Comparison of ENCODE assay signal across 8 cellular contexts in the genomic region with DNA sequence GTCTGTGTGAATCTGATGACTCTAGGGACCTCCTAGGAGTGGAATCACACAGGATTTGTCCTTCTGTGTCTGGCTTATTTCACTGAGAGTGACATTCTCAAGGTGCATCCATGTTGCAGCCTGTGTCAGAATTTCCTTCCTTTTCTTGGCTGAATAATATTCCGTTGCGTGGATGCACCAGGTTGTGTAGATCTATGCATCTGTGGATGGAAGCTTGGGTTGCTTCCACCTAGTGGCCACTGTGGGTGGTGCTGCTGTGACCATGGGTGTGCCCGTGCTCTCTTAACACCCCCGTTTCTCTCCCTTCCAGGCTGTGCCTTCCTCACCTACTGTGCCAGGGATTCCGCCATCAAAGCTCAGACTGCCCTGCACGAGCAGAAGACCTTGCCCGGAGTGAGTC. TPM values are rescaled to one million over a fixed set of nuclear protein-coding genes. Genes with fewer than 3 reads are reported as not detected.
A peak's percentile ranks its signal among the peaks of the same experiment; 100 is the strongest.
DNase-seq lines count a peak whose midpoint lies in the region; TF ChIP-seq lines count a peak whose summit lies in the region.

No MANE protein-coding gene starts in this region.

- POLR2A ChIA-PET in A673 (lab: Charles Lee; ENCODE audit: low non-redundant PET) (no interaction called here), HEK293 (lab: Yijun Ruan, JAX) (no interaction called here)
- POLR2A ChIA-PET in activated CD4-positive, alpha-beta memory T cell treated with anti-CD3 and anti-CD28 coated beads for 36 hours (lab: Charles Lee), result no interaction called here

- H3K36me3 ChIP-seq in A673 (ENCODE audit: insufficient read depth, low read length, poor library complexity, severe bottlenecking), result no peaks in the 10 kb centered on the region
- H3K36me3 ChIP-seq in HEK293 (ENCODE audit: control insufficient read depth in 2 of 2, insufficient read depth in 1 of 2, low read length in 2 of 2), result no peaks in the 10 kb centered on the region

- no peaks in the 10 kb centered on the region for H3K36me3 Mint-ChIP-seq in activated CD4-positive, alpha-beta memory T cell treated with anti-CD3 and anti-CD28 coated beads for 36 hours

- H3K27me3 Mint-ChIP-seq in activated CD4-positive, alpha-beta memory T cell treated with anti-CD3 and anti-CD28 coated beads for 36 hours, result peaks cover 13% of the 10 kb centered on the region

- H3K4me3 ChIP-seq in A673 (ENCODE audit: low read depth, low read length, poor library complexity, severe bottlenecking) (no peak overlapping the region), HEK293 (ENCODE audit: low read depth, low read length) (no peak overlapping the region), fibroblast of mammary gland (ENCODE audit: control insufficient read depth, low read depth, low read length) (no peak overlapping the region)

- no peak overlapping the region for H3K27ac ChIP-seq in A673 (ENCODE audit: low read depth, low read length, poor library complexity, severe bottlenecking)
- H3K27ac ChIP-seq in HEK293 (ENCODE audit: extremely low read depth, low read depth, low read length), result no peak overlapping the region

- DNase-seq in A673 (ENCODE audit: low spot score), result no peak
- DNase-seq in activated CD4-positive, alpha-beta memory T cell treated with anti-CD3 and anti-CD28 coated beads for 36 hours, result peak; percentile 58
- DNase-seq in fibroblast of mammary gland (ENCODE audit: low read depth), result peak; percentile 24
- peak; percentile 18 to 22 (median 20) for DNase-seq in stimulated activated CD4-positive, alpha-beta T cell treated with anti-CD3 and anti-CD28 coated beads, TNF-alpha, amount 100 ng/mL, for 4 hours (ENCODE audit: low read depth in 3 of 3)
- no peak for DNase-seq in NOMO-1 (lab: John Stamatoyannopoulos, UW; ENCODE audit: unreplicated experiment in 2 of 2)
- DNase-seq in NOMO-1 treated with dmso at 0.1 percent for 144 hours (lab: John Stamatoyannopoulos, UW; ENCODE audit: unreplicated experiment), result no peak
- no peak for DNase-seq in SHP77 treated with DMSO at 0.1 percent for 48 hours (lab: John Stamatoyannopoulos, UW)

- BruUV-seq in A673 (replicated peaks; lab: Mats Ljungman, UMichigan), result no TSS peak

- peaks cover 11% of the 10 kb centered on the region for H3K4me1 ChIP-seq in A673 (ENCODE audit: insufficient read depth, low read length, poor library complexity, severe bottlenecking)
- H3K4me1 ChIP-seq in HEK293 (ENCODE audit: control insufficient read depth, insufficient read depth, low read length), result no peaks in the 10 kb centered on the region

- CTCF ChIA-PET in A673 (lab: Charles Lee), result no interaction called here
- CTCF ChIA-PET in HEK293 (lab: Yijun Ruan, JAX), result interaction anchor here (0.7 to 1.6 kb wide), 4 partner anchors 12 to 285 kb away, joined by 3 to 7 read pairs (median 3); no protein-coding TSS in a partner anchor
- CTCF ChIA-PET in activated CD4-positive, alpha-beta memory T cell treated with anti-CD3 and anti-CD28 coated beads for 36 hours (lab: Charles Lee), result interaction anchor here (0.7 to 2.8 kb wide), 8 partner anchors 11 to 147 kb away, joined by 3 to 10 read pairs (median 4); a partner anchor contains a TSS

- no peak overlapping the region for H3K27ac Mint-ChIP-seq in activated CD4-positive, alpha-beta memory T cell treated with anti-CD3 and anti-CD28 coated beads for 36 hours

- H3K4me1 Mint-ChIP-seq in activated CD4-positive, alpha-beta memory T cell treated with anti-CD3 and anti-CD28 coated beads for 36 hours (ENCODE audit: low read depth), result no peaks in the 10 kb centered on the region

- peaks cover 8% of the 10 kb centered on the region for H3K9me3 Mint-ChIP-seq in activated CD4-positive, alpha-beta memory T cell treated with anti-CD3 and anti-CD28 coated beads for 36 hours

- intact Hi-C loops in A673 (cut with micrococcal nuclease; ENCODE audit: unreplicated experiment), result no loop called here
- intact Hi-C loops in activated CD4-positive, alpha-beta memory T cell treated with anti-CD3 and anti-CD28 coated beads for 36 hours (cut with micrococcal nuclease), result no loop called here

- TF ChIP-seq CTCF in A673 (conservative IDR thresholded peaks at IDR 0.05; ENCODE audit: low read depth, low read length) (peak; percentile 53), HEK293 (tag by site-specific recombination; IDR thresholded peaks at IDR 0.05) (no peak), fibroblast of mammary gland (conservative IDR thresholded peaks at IDR 0.05; ENCODE audit: control insufficient read depth, insufficient read depth, low read depth, low read length) (peak; percentile 57)

- H3K9me3 ChIP-seq in A673 (ENCODE audit: low read depth, low read length, poor library complexity, severe bottlenecking) (peaks cover 6% of the 10 kb centered on the region), HEK293 (ENCODE audit: control insufficient read depth, insufficient read depth, low read depth, low read length) (no peaks in the 10 kb centered on the region)

- no peak overlapping the region for H3K4me3 Mint-ChIP-seq in activated CD4-positive, alpha-beta memory T cell treated with anti-CD3 and anti-CD28 coated beads for 36 hours

- no peaks in the 10 kb centered on the region for H3K27me3 ChIP-seq in A673 (replicated peaks; ENCODE audit: insufficient read depth, low read depth, low read length, poor library complexity)

TF ChIP-seq in HEK293, 187 proteins besides CTCF, POLR2A, EP300 and RAD21 (continues in another document):
- TF ChIP-seq, protein P1, sequence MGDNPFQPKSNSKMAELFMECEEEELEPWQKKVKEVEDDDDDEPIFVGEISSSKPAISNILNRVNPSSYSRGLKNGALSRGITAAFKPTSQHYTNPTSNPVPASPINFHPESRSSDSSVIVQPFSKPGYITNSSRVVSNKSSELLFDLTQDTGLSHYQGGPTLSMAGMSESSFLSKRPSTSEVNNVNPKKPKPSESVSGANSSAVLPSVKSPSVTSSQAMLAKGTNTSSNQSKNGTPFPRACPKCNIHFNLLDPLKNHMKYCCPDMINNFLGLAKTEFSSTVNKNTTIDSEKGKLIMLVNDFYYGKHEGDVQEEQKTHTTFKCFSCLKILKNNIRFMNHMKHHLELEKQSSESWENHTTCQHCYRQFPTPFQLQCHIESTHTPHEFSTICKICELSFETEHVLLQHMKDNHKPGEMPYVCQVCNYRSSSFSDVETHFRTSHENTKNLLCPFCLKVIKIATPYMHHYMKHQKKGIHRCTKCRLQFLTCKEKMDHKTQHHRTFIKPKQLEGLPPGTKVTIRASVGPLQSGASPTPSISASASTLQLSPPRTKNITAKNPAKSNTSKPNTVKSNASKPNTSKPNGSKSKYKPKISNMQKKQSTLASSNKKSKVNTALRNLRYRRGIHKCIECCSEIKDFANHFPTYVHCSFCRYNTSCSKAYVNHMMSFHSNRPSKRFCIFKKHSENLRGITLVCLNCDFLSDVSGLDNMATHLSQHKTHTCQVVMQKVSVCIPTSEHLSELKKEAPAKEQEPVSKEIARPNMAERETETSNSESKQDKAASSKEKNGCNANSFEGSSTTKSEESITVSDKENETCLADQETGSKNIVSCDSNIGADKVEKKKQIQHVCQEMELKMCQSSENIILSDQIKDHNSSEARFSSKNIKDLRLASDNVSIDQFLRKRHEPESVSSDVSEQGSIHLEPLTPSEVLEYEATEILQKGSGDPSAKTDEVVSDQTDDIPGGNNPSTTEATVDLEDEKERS (tag by site-specific recombination; IDR thresholded peaks at IDR 0.05), result peak; percentile 64; the same call in 1 of the 2 replicates
- TF ChIP-seq ZNF311 (tag by site-specific recombination; IDR thresholded peaks at IDR 0.05; ENCODE audit: borderline replicate concordance) (no peak), ZNF677 (tag by site-specific recombination; IDR thresholded peaks at IDR 0.05) (no peak), ZNF768 (tag by site-specific recombination; IDR thresholded peaks at IDR 0.05) (no peak), ZNF221 (tag by site-specific recombination; IDR thresholded peaks at IDR 0.05; ENCODE audit: borderline replicate concordance) (no peak), ZNF561 (tag by site-specific recombination; IDR thresholded peaks at IDR 0.05; ENCODE audit: borderline replicate concordance) (no peak)
- TF ChIP-seq, protein P2, sequence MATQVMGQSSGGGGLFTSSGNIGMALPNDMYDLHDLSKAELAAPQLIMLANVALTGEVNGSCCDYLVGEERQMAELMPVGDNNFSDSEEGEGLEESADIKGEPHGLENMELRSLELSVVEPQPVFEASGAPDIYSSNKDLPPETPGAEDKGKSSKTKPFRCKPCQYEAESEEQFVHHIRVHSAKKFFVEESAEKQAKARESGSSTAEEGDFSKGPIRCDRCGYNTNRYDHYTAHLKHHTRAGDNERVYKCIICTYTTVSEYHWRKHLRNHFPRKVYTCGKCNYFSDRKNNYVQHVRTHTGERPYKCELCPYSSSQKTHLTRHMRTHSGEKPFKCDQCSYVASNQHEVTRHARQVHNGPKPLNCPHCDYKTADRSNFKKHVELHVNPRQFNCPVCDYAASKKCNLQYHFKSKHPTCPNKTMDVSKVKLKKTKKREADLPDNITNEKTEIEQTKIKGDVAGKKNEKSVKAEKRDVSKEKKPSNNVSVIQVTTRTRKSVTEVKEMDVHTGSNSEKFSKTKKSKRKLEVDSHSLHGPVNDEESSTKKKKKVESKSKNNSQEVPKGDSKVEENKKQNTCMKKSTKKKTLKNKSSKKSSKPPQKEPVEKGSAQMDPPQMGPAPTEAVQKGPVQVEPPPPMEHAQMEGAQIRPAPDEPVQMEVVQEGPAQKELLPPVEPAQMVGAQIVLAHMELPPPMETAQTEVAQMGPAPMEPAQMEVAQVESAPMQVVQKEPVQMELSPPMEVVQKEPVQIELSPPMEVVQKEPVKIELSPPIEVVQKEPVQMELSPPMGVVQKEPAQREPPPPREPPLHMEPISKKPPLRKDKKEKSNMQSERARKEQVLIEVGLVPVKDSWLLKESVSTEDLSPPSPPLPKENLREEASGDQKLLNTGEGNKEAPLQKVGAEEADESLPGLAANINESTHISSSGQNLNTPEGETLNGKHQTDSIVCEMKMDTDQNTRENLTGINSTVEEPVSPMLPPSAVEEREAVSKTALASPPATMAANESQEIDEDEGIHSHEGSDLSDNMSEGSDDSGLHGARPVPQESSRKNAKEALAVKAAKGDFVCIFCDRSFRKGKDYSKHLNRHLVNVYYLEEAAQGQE (tag by site-specific recombination; IDR thresholded peaks at IDR 0.05), result no peak

RNA-seq across cellular contexts. Expression of a gene that starts 26.2 kb away (rescaled TPM):
- total RNA-seq in A673 (2021), result 3.1 and 3.7 TPM in 2 replicates
- under 1 TPM in 1 of 2 experiments, not detected in 1; 0.14 TPM for total RNA-seq in activated CD4-positive, alpha-beta memory T cell treated with anti-CD3 and anti-CD28 coated beads for 36 hours

Comparison
In these comparisons a context has a peak if more than half of its experiments do, and no peak if none do; other contexts are left out.
1. DNase-seq: peak in activated CD4-positive, alpha-beta memory T cell treated with anti-CD3 and anti-CD28 coated beads for 36 hours (single experiment), fibroblast of mammary gland (single experiment) and stimulated activated CD4-positive, alpha-beta T cell treated with anti-CD3 and anti-CD28 coated beads, TNF-alpha, amount 100 ng/mL, for 4 hours (3 of 3); none in A673 (single experiment), NOMO-1 (0 of 2), NOMO-1 treated with dmso at 0.1 percent for 144 hours (single experiment) and SHP77 treated with DMSO at 0.1 percent for 48 hours (single experiment).